In genomic region chr15:22616976-22617375, GRCh38 we compare ENCODE assay signal across 5 cellular contexts.
DNase-seq lines count a peak whose midpoint lies in the region; ATAC-seq and TF ChIP-seq lines count a peak whose summit lies in the region.
"Not testable (repeated sequence)": the region's sequence is repeated elsewhere in the genome, so short reads cannot be mapped to it uniquely, and the experiment has no call there.

No MANE protein-coding gene starts in this region.

- H3K9me2 ChIP-seq in GM23338 (ENCODE audit: insufficient read depth): not testable (repeated sequence)

- H3K4me1 ChIP-seq in GM23338 (ENCODE audit: insufficient read depth): not testable (repeated sequence)
- peaks cover 11% of the 10 kb centered on the region for H3K4me1 ChIP-seq in SJSA1 (replicated peaks)

- H3K4me2 ChIP-seq in GM23338: not testable (repeated sequence)

- not testable (repeated sequence) for H3F3A ChIP-seq in GM23338 (replicated peaks; ENCODE audit: low read depth)

- H3K36me3 ChIP-seq in GM23338 (ENCODE audit: insufficient read depth); SJSA1: not testable (repeated sequence)

- H3K79me2 ChIP-seq in GM23338 (replicated peaks; ENCODE audit: insufficient read depth): not testable (repeated sequence)

- H3K4me3 Mint-ChIP-seq in GM23338: not testable (repeated sequence)

- not testable (repeated sequence) for H4K20me1 ChIP-seq in GM23338 (replicated peaks; ENCODE audit: insufficient read depth)

- DNase-seq in EL (peak; percentile 13), GM23338 (ENCODE audit: low spot score) (peak; percentile 18), SJSA1 (ENCODE audit: low read depth in 1 of 2, low spot score in 2 of 2) (peak; percentile 82 to 95), choroid plexus epithelial cell (ENCODE audit: low read depth) (peak; percentile 5), islet precursor cell (peak; percentile 70)

- H3K27me3 ChIP-seq in GM23338 (ENCODE audit: insufficient read depth); SJSA1 (replicated peaks): not testable (repeated sequence)

- not testable (repeated sequence) for TF ChIP-seq CTCF in GM23338 (conservative IDR thresholded peaks at IDR 0.05; ENCODE audit: low read depth in 2 of 2); choroid plexus epithelial cell (conservative IDR thresholded peaks at IDR 0.05; ENCODE audit: low read depth, low read length)

- H3K9me3 ChIP-seq in SJSA1 (replicated peaks): not testable (repeated sequence)

- not testable (repeated sequence) for H3K4me3 ChIP-seq in GM23338; SJSA1; choroid plexus epithelial cell (ENCODE audit: low read depth, low read length)

- ATAC-seq in GM23338: not testable (repeated sequence)

- not testable (repeated sequence) for H3K9me3 Mint-ChIP-seq in GM23338

- H3K4me1 Mint-ChIP-seq in GM23338: not testable (repeated sequence)

- H3K27me3 Mint-ChIP-seq in GM23338 (ENCODE audit: insufficient read depth, low read depth, poor library complexity): not testable (repeated sequence)

- H3K27ac ChIP-seq in GM23338 (ENCODE audit: low read depth): not testable (repeated sequence)
- peak overlapping the region; percentile 63 for H3K27ac ChIP-seq in SJSA1

- not testable (repeated sequence) for H3K36me3 Mint-ChIP-seq in GM23338 (ENCODE audit: low read depth)

- not testable (repeated sequence) for H3K27ac Mint-ChIP-seq in GM23338

- not testable (repeated sequence) for H2AFZ ChIP-seq in GM23338

Comparison
In these comparisons a context has a peak if more than half of its experiments do, and no peak if none do; other contexts are left out.
1. DNase-seq: peak in every context shown above with its lines; median percentile 88 in SJSA1; 70 in islet precursor cell; 18 in GM23338; 13 in EL; 5 in choroid plexus epithelial cell.